Comparison of ENCODE assay signal across 13 cellular contexts in genomic region chr2:17573085-17573805, GRCh38. TPM values are rescaled to one million over a fixed set of nuclear protein-coding genes. Genes with fewer than 3 reads are reported as not detected.
DNase-seq lines count a peak whose midpoint lies in the region; ATAC-seq and TF ChIP-seq lines count a peak whose summit lies in the region.
"Had no signal": no experiment of that assay in that cellular context is flagged by ENCODE, and none has a peak within 500 bp of the region (broad histone marks: within the 10 kb centered on the region; RNA-seq: fewer than 3 reads in every experiment).

No MANE protein-coding gene starts in this region.

- peak; percentile 37 for ATAC-seq in left colon
- ATAC-seq in GM21737 (IDR thresholded peaks at IDR 0.05; ENCODE audit: unreplicated experiment): no peak

- intact Hi-C loops in left colon (cut with DNase I, micrococcal nuclease): no loop called here

- TF ChIP-seq CTCF in AG10803 (conservative IDR thresholded peaks at IDR 0.05; ENCODE audit: low read length): 0 out of 2 replicates have a peak, but pooled peaks have one; percentile 20

- H3K4me3 ChIP-seq in AG10803 (ENCODE audit: low read length): no peak overlapping the region
- H3K4me3 ChIP-seq: ascending aorta, BLaER1, esophagus muscularis mucosa had no signal

- peak; percentile 27; the same call in 1 of the 2 replicates for TF ChIP-seq RAD21 in Ishikawa (IDR thresholded peaks at IDR 0.05; ENCODE audit: low read depth)

- TF ChIP-seq EP300 in Ishikawa (IDR thresholded peaks at IDR 0.05; ENCODE audit: borderline replicate concordance): no peak

- DNase-seq in AG10803 (ENCODE audit: low read depth) (no peak), astrocyte of the hippocampus (ENCODE audit: low read depth, low spot score) (peak; percentile 51), left colon (no peak), superior temporal gyrus (ENCODE audit: extremely low spot score) (no peak), NCI-H1436 treated with DMSO at 0.1 percent for 48 hours (lab: John Stamatoyannopoulos, UW) (no peak)
- no peak for DNase-seq in central memory CD4-positive, alpha-beta T cell
- DNase-seq: activated CD8-positive, alpha-beta memory T cell treated with anti-CD3 and anti-CD28 coated beads, Interleukin-2, amount 50 U/mL, for 4 hours; NCI-H510A had no signal

TF ChIP-seq in Ishikawa, 13 proteins besides CTCF, POLR2A, EP300 and RAD21:
- TF ChIP-seq FOXM1 (IDR thresholded peaks at IDR 0.05; ENCODE audit: borderline replicate concordance, low read depth) (no peak), TCF12 (IDR thresholded peaks at IDR 0.05; ENCODE audit: low read depth) (no peak), TEAD4 (IDR thresholded peaks at IDR 0.05) (no peak), NFIC (IDR thresholded peaks at IDR 0.05) (no peak), TAF1 (IDR thresholded peaks at IDR 0.05; ENCODE audit: low read depth) (no peak)

RNA-seq across cellular contexts. Expression of gene VSNL1, which starts 32.7 kb away (rescaled TPM):
- 1 to 10 TPM; 3.6 to 5.6 TPM for total RNA-seq in left colon
- total RNA-seq: ascending aorta had no signal

RNA-seq across cellular contexts. Expression of gene RAD51AP2, which starts 55.0 kb away (rescaled TPM):
- not detected for total RNA-seq in left colon
- total RNA-seq: ascending aorta, esophagus muscularis mucosa had no signal
